Comparison of ENCODE assay signal across 18 cellular contexts in genomic region chrX:153844509-153845082, GRCh38. TPM values are rescaled to one million over a fixed set of nuclear protein-coding genes. Genes with fewer than 3 reads are reported as not detected.
DNase-seq lines count a peak whose midpoint lies in the region; ATAC-seq and TF ChIP-seq lines count a peak whose summit lies in the region.
"Had no signal": no experiment of that assay in that cellular context is flagged by ENCODE, and none has a peak within 500 bp of the region (broad histone marks: within the 10 kb centered on the region; RNA-seq: fewer than 3 reads in every experiment).

No MANE protein-coding gene starts in this region.

- H3K4me3 ChIP-seq in HUES48 (ENCODE audit: low read depth, low read length): peak overlapping the region; percentile 7; the same call in 1 of the 2 replicates
- H3K4me3 ChIP-seq in endodermal cell (ENCODE audit: low read length): no peak overlapping the region
- H3K4me3 ChIP-seq in neural cell (ENCODE audit: low read length): no peak overlapping the region
- H3K4me3 ChIP-seq: BLaER1, SJSA1 had no signal

- H3K9me3 Mint-ChIP-seq in endodermal cell: peaks cover 48% of the 10 kb centered on the region
- H3K9me3 Mint-ChIP-seq in activated CD8-positive, alpha-beta T cell treated with anti-CD3 and anti-CD28 coated beads, Interleukin-2, amount 10 ng/mL, durations not matched to agents 7 days and 5 days (ENCODE audit: insufficient read depth): no peaks in the 10 kb centered on the region
- H3K9me3 Mint-ChIP-seq: CD8-positive, alpha-beta memory T cell had no signal

- no peaks in the 10 kb centered on the region for H3F3A ChIP-seq in neural cell (ENCODE audit: insufficient read depth, low read length, poor library complexity, severe bottlenecking)

- peak; percentile 86 for DNase-seq in endodermal cell
- DNase-seq in H4 (ENCODE audit: low spot score): no peak
- DNase-seq in activated CD8-positive, alpha-beta T cell treated with anti-CD3 and anti-CD28 coated beads, Interleukin-2, amount 10 ng/mL, durations not matched to agents 7 days and 5 days: no peak
- DNase-seq: CD8-positive, alpha-beta memory T cell; KBM-7; NCI-H1092; NCI-H2107; NCI-H226; NCI-H526 treated with DMSO at 0.1 percent for 48 hours; PC-3; SW 1271 had no signal

- H3K36me3 ChIP-seq in HUES48 (ENCODE audit: control insufficient read depth, insufficient read depth, low read length) (no peaks in the 10 kb centered on the region), endodermal cell (ENCODE audit: control insufficient read depth, insufficient read depth, low read length) (no peaks in the 10 kb centered on the region), neural cell (ENCODE audit: insufficient read depth, low read length) (no peaks in the 10 kb centered on the region)
- H3K36me3 ChIP-seq: BLaER1, SJSA1 had no signal

- H3K79me2 ChIP-seq in neural cell (replicated peaks; ENCODE audit: insufficient read depth, low read length): no peaks in the 10 kb centered on the region

- H2AFZ ChIP-seq in neural cell (ENCODE audit: low read depth, low read length): no peak overlapping the region

- TF ChIP-seq EP300 in neural cell (conservative IDR thresholded peaks at IDR 0.05; ENCODE audit: poor library complexity, severe bottlenecking): no peak

- H3K9me2 ChIP-seq in neural cell (ENCODE audit: insufficient read depth, low read length): no peaks in the 10 kb centered on the region

- H3K9ac ChIP-seq in HUES48 (ENCODE audit: low read depth, low read length) (peak overlapping the region; percentile 25; the same call in 1 of the 2 replicates), endodermal cell (ENCODE audit: extremely low read depth, low read length, poor library complexity, severe bottlenecking) (no peak overlapping the region), neural cell (ENCODE audit: low read length) (no peak overlapping the region)
- H3K9ac ChIP-seq: BLaER1 had no signal

- H3K4me1 ChIP-seq in HUES48 (ENCODE audit: control insufficient read depth, insufficient read depth, low read length) (peaks cover 35% of the 10 kb centered on the region), endodermal cell (ENCODE audit: control insufficient read depth, insufficient read depth, low read length) (peaks cover 5% of the 10 kb centered on the region)
- H3K4me1 ChIP-seq: SJSA1 had no signal

- H3K4me1 Mint-ChIP-seq in endodermal cell: peaks cover 9% of the 10 kb centered on the region
- no peaks in the 10 kb centered on the region for H3K4me1 Mint-ChIP-seq in activated CD8-positive, alpha-beta T cell treated with anti-CD3 and anti-CD28 coated beads, Interleukin-2, amount 10 ng/mL, durations not matched to agents 7 days and 5 days (ENCODE audit: low read depth)
- H3K4me1 Mint-ChIP-seq: CD8-positive, alpha-beta memory T cell had no signal

- H3K27me3 Mint-ChIP-seq in endodermal cell (ENCODE audit: insufficient read depth): no peaks in the 10 kb centered on the region
- peaks cover 26% of the 10 kb centered on the region for H3K27me3 Mint-ChIP-seq in activated CD8-positive, alpha-beta T cell treated with anti-CD3 and anti-CD28 coated beads, Interleukin-2, amount 10 ng/mL, durations not matched to agents 7 days and 5 days (ENCODE audit: low read depth)

- no peak for ATAC-seq in activated CD8-positive, alpha-beta T cell treated with anti-CD3 and anti-CD28 coated beads, Interleukin-2, amount 10 ng/mL, durations not matched to agents 7 days and 5 days
- ATAC-seq: HCT116, PC-3 had no signal

- H3K27ac ChIP-seq in HUES48 (ENCODE audit: low read depth, low read length) (peak overlapping the region; percentile 92), endodermal cell (ENCODE audit: low read depth, low read length) (no peak overlapping the region), neural cell (ENCODE audit: low read length) (peak overlapping the region; percentile 12)
- H3K27ac ChIP-seq: BLaER1, SJSA1 had no signal

- CTCF ChIA-PET in activated CD8-positive, alpha-beta T cell treated with anti-CD3 and anti-CD28 coated beads, Interleukin-2, amount 10 ng/mL, durations not matched to agents 7 days and 5 days (lab: Charles Lee): no interaction called here

- H3K27me3 ChIP-seq in HUES48 (ENCODE audit: control insufficient read depth, insufficient read depth, low read length) (no peaks in the 10 kb centered on the region), endodermal cell (ENCODE audit: control insufficient read depth, insufficient read depth, low read length, poor library complexity, severe bottlenecking) (no peaks in the 10 kb centered on the region), neural cell (ENCODE audit: insufficient read depth, low read depth, low read length) (no peaks in the 10 kb centered on the region)
- H3K27me3 ChIP-seq: SJSA1 had no signal

- 0 to 40% methylated on average over 1 to 3 of the region's 6 CpGs for WGBS in endodermal cell (ENCODE audit: insufficient coverage in 1 of 2, insufficient read length in 1 of 2), 2 experiments

- POLR2A ChIA-PET in activated CD8-positive, alpha-beta T cell treated with anti-CD3 and anti-CD28 coated beads, Interleukin-2, amount 10 ng/mL, durations not matched to agents 7 days and 5 days (lab: Charles Lee): no interaction called here

- H3K36me3 Mint-ChIP-seq in endodermal cell (ENCODE audit: low read depth): no peaks in the 10 kb centered on the region
- H3K36me3 Mint-ChIP-seq in activated CD8-positive, alpha-beta T cell treated with anti-CD3 and anti-CD28 coated beads, Interleukin-2, amount 10 ng/mL, durations not matched to agents 7 days and 5 days (ENCODE audit: low read depth): no peaks in the 10 kb centered on the region
- H3K36me3 Mint-ChIP-seq: CD8-positive, alpha-beta memory T cell had no signal

- no peak for TF ChIP-seq CTCF in endodermal cell (conservative IDR thresholded peaks at IDR 0.05)
- TF ChIP-seq CTCF in neural cell (IDR thresholded peaks at IDR 0.05; ENCODE audit: poor library complexity, severe bottlenecking): no peak

- H4K20me1 ChIP-seq in neural cell (ENCODE audit: insufficient read depth): no peaks in the 10 kb centered on the region

- no peak overlapping the region for H3K4me3 Mint-ChIP-seq in endodermal cell
- H3K4me3 Mint-ChIP-seq in activated CD8-positive, alpha-beta T cell treated with anti-CD3 and anti-CD28 coated beads, Interleukin-2, amount 10 ng/mL, durations not matched to agents 7 days and 5 days: no peak overlapping the region
- H3K4me3 Mint-ChIP-seq: CD8-positive, alpha-beta memory T cell had no signal

- H3K27ac Mint-ChIP-seq in endodermal cell: peak overlapping the region; percentile 32
- no peak overlapping the region for H3K27ac Mint-ChIP-seq in activated CD8-positive, alpha-beta T cell treated with anti-CD3 and anti-CD28 coated beads, Interleukin-2, amount 10 ng/mL, durations not matched to agents 7 days and 5 days
- H3K27ac Mint-ChIP-seq: CD8-positive, alpha-beta memory T cell had no signal

- no peak for TF ChIP-seq RAD21 in neural cell (conservative IDR thresholded peaks at IDR 0.05)

- no peak overlapping the region for H3K4me2 ChIP-seq in neural cell (ENCODE audit: low read length)
- H3K4me2 ChIP-seq: BLaER1 had no signal

- H3K9me3 ChIP-seq in HUES48 (ENCODE audit: control insufficient read depth, insufficient read depth, low read length) (peaks cover 13% of the 10 kb centered on the region; the same call in 1 of the 2 replicates), endodermal cell (ENCODE audit: control insufficient read depth, low read length) (no peaks in the 10 kb centered on the region), neural cell (ENCODE audit: low read length) (no peaks in the 10 kb centered on the region)
- H3K9me3 ChIP-seq: SJSA1 had no signal

TF ChIP-seq in neural cell, 6 proteins besides CTCF, POLR2A, EP300 and RAD21 (continues in another document):
- TF ChIP-seq EZH2 (IDR thresholded peaks at IDR 0.05; ENCODE audit: borderline replicate concordance, insufficient read depth, low read length, poor library complexity, severe bottlenecking): no peak

RNA-seq across cellular contexts. Expression of gene PDZD4, which starts 14.3 kb away (rescaled TPM):
- total RNA-seq in endodermal cell: 10 to 100 TPM; 30.1 to 68.3 TPM
- 62.3 TPM for polyA plus RNA-seq in endodermal cell (2013, experiment 1 of 2)
- 55.6 TPM for polyA plus RNA-seq in endodermal cell (2013, experiment 2 of 2)
- 343 and 389 TPM in 2 replicates for polyA plus RNA-seq in neural cell
- 338 and 398 TPM in 2 replicates for polyA minus RNA-seq in neural cell
- 3.8 and 4.0 TPM in 2 replicates for total RNA-seq in H4 (2014; rRNA removed; shearing (Covaris generic))
- under 1 TPM; 0.10 to 0.16 TPM for total RNA-seq in activated CD8-positive, alpha-beta T cell treated with anti-CD3 and anti-CD28 coated beads, Interleukin-2, amount 10 ng/mL, durations not matched to agents 7 days and 5 days

RNA-seq across cellular contexts. Expression of gene L1CAM, which starts 41.4 kb away (rescaled TPM):
- total RNA-seq in endodermal cell: 10 to 100 TPM in 1 of 2 donors, 1 to 10 TPM in 1; 7.5 to 29.0 TPM
- 42.4 TPM for polyA plus RNA-seq in endodermal cell (2013, experiment 1 of 2)
- polyA plus RNA-seq in endodermal cell (2013, experiment 2 of 2): 36.6 TPM
- 88.0 and 119 TPM in 2 replicates for polyA plus RNA-seq in neural cell
- 186 and 191 TPM in 2 replicates for polyA minus RNA-seq in neural cell
- total RNA-seq in H4 (2014; rRNA removed; shearing (Covaris generic)): 7.9 and 9.7 TPM in 2 replicates
- total RNA-seq in activated CD8-positive, alpha-beta T cell treated with anti-CD3 and anti-CD28 coated beads, Interleukin-2, amount 10 ng/mL, durations not matched to agents 7 days and 5 days: 1 to 10 TPM; 7.1 to 7.5 TPM

RNA-seq across cellular contexts. Expression of gene SSR4, which starts 50.1 kb away (rescaled TPM):
- total RNA-seq in endodermal cell: 100 to 1,000 TPM; 220 to 236 TPM
- polyA plus RNA-seq in endodermal cell (2013, experiment 1 of 2): 275 TPM
- polyA plus RNA-seq in endodermal cell (2013, experiment 2 of 2): 267 TPM
- 186 and 192 TPM in 2 replicates for polyA plus RNA-seq in neural cell
- polyA minus RNA-seq in neural cell: 71.1 and 85.2 TPM in 2 replicates
- 254 and 289 TPM in 2 replicates for total RNA-seq in H4 (2014; rRNA removed; shearing (Covaris generic))
- total RNA-seq in activated CD8-positive, alpha-beta T cell treated with anti-CD3 and anti-CD28 coated beads, Interleukin-2, amount 10 ng/mL, durations not matched to agents 7 days and 5 days: 100 to 1,000 TPM; 182 to 190 TPM

RNA-seq across cellular contexts. Expression of gene IDH3G, which starts 50.4 kb away (rescaled TPM):
- total RNA-seq in endodermal cell: 10 to 100 TPM; 39.5 to 45.0 TPM
- polyA plus RNA-seq in endodermal cell (2013, experiment 1 of 2): 53.1 TPM
- 48.6 TPM for polyA plus RNA-seq in endodermal cell (2013, experiment 2 of 2)
- 64.7 and 72.7 TPM in 2 replicates for polyA plus RNA-seq in neural cell
- polyA minus RNA-seq in neural cell: 45.1 and 49.7 TPM in 2 replicates
- total RNA-seq in H4 (2014; rRNA removed; shearing (Covaris generic)): 68.9 and 78.0 TPM in 2 replicates
- 10 to 100 TPM; 63.2 to 66.9 TPM for total RNA-seq in activated CD8-positive, alpha-beta T cell treated with anti-CD3 and anti-CD28 coated beads, Interleukin-2, amount 10 ng/mL, durations not matched to agents 7 days and 5 days

RNA-seq across cellular contexts. Expression of gene AVPR2, which starts 59.9 kb away (rescaled TPM):
- total RNA-seq in endodermal cell: not detected
- not detected for polyA plus RNA-seq in endodermal cell (2013, experiment 1 of 2)
- polyA plus RNA-seq in endodermal cell (2013, experiment 2 of 2): not detected
- not detected in 2 replicates for polyA plus RNA-seq in neural cell
- not detected in 2 replicates for polyA minus RNA-seq in neural cell
- 0.14 and 0.33 TPM in 2 replicates for total RNA-seq in H4 (2014; rRNA removed; shearing (Covaris generic))
- total RNA-seq in activated CD8-positive, alpha-beta T cell treated with anti-CD3 and anti-CD28 coated beads, Interleukin-2, amount 10 ng/mL, durations not matched to agents 7 days and 5 days: not detected
- total RNA-seq: CD8-positive, alpha-beta memory T cell; Daoy; PC-3; SJSA1 had no signal
- polyA plus RNA-seq: AG04450; CD8-positive, alpha-beta memory T cell had no signal
